1 cellular context compared by ENCODE assay signal in genomic region chr3:107512108-107512507, GRCh38.
TF ChIP-seq lines count a peak whose summit lies in the region.

No MANE protein-coding gene starts in this region.

TF ChIP-seq in A549, 52 proteins besides CTCF, POLR2A, EP300 and RAD21 (continued from another document):
- TF ChIP-seq ELK1 (IDR thresholded peaks at IDR 0.05; ENCODE audit: low read depth, low read length) (no peak), KDM1A (IDR thresholded peaks at IDR 0.05; ENCODE audit: low read depth) (no peak), HMGXB4 (CRISPR knock-in tag; IDR thresholded peaks at IDR 0.05; ENCODE audit: borderline replicate concordance) (no peak), MAFK (IDR thresholded peaks at IDR 0.05; ENCODE audit: partially characterized antibody) (no peak)
